25 cellular contexts compared by ENCODE assay signal in the genomic region with DNA sequence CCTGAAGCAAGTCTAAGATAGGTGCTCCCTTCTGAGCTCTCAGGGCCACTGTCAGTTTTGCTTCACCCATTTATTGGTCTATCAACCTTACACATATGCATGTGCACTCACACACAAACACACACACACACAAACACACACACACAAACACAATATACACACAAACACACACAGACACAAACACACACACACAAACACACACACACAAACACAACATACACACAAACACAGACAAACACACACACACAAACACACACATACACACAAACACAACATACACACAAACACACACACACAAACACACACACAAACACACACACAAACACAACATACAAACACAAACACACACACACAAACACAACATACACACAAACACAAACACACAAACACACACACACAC.
"Had no signal": no experiment of that assay in that cellular context is flagged by ENCODE, and none has a peak within 500 bp of the region (broad histone marks: within the 10 kb centered on the region; RNA-seq: fewer than 3 reads in every experiment).

No MANE protein-coding gene starts in this region.

- H3K4me1 Mint-ChIP-seq: activated naive CD8-positive, alpha-beta T cell treated with anti-CD3 and anti-CD28 coated beads, Interleukin-2, amount 50 U/mL, for 24 hours; central memory CD8-positive, alpha-beta T cell; T-helper 17 cell; WTC11 had no signal

- H3K4me1 ChIP-seq: ascending aorta, body of pancreas had no signal

- H3K4me3 ChIP-seq: ascending aorta, body of pancreas had no signal

- H3K27ac ChIP-seq: ascending aorta, body of pancreas had no signal

- H3K27me3 ChIP-seq: ascending aorta, body of pancreas had no signal

- H3K27me3 Mint-ChIP-seq: central memory CD8-positive, alpha-beta T cell had no signal

- DNase-seq: activated CD4-positive, alpha-beta T cell treated with anti-CD3 and anti-CD28 coated beads for 48 hours; activated CD4-positive, alpha-beta T cell treated with anti-CD3 and anti-CD28 coated beads, Interleukin-2, amount 50 U/mL, for 4 hours; activated CD4-positive, CD25-positive, alpha-beta regulatory T cell treated with anti-CD3 and anti-CD28 coated beads, Interleukin-2, amount 50 U/mL, for 72 hours; activated CD8-positive, alpha-beta memory T cell treated with anti-CD3 and anti-CD28 coated beads, Interleukin-2, amount 50 U/mL, for 48 hours; activated CD8-positive, alpha-beta T cell treated with anti-CD3 and anti-CD28 coated beads, Interleukin-2, amount 10 ng/mL, durations not matched to agents 7 days and 5 days; activated naive CD4-positive, alpha-beta T cell treated with Interleukin-2 at 50 U/mL for 16 hours; activated naive CD8-positive, alpha-beta T cell treated with anti-CD3 and anti-CD28 coated beads, Interleukin-2, amount 50 U/mL, for 24 hours; activated T-cell treated with anti-CD3 and anti-CD28 coated beads, Interleukin-2, amount 50 U/mL, for 1 hour; amniotic stem cell; body of pancreas; Karpas-422; NCI-H1105 treated with DMSO at 0.1 percent for 48 hours; NCI-H1436 treated with DMSO at 0.1 percent for 48 hours; NCI-H187; NCI-H2081; NCI-H510A treated with DMSO at 0.1 percent for 48 hours; PC-3; SIG-M5; T-helper 17 cell; T-helper 9 cell had no signal

- FAIRE-seq: RCC 7860 had no signal

- ATAC-seq: activated CD8-positive, alpha-beta T cell treated with anti-CD3 and anti-CD28 coated beads, Interleukin-2, amount 10 ng/mL, durations not matched to agents 7 days and 5 days; activated naive CD4-positive, alpha-beta T cell treated with anti-CD3 and anti-CD28 coated beads, Interleukin-2, amount 50 U/mL, for 72 hours; activated naive CD8-positive, alpha-beta T cell treated with anti-CD3 and anti-CD28 coated beads, Interleukin-2, amount 50 U/mL, for 24 hours; body of pancreas; PC-3; T-helper 17 cell; WTC11 had no signal

- H3K27ac Mint-ChIP-seq: activated CD8-positive, alpha-beta T cell treated with anti-CD3 and anti-CD28 coated beads, Interleukin-2, amount 10 ng/mL, durations not matched to agents 7 days and 5 days; activated naive CD4-positive, alpha-beta T cell treated with anti-CD3 and anti-CD28 coated beads, Interleukin-2, amount 50 U/mL, for 72 hours; activated naive CD8-positive, alpha-beta T cell treated with anti-CD3 and anti-CD28 coated beads, Interleukin-2, amount 50 U/mL, for 24 hours; T-helper 17 cell; WTC11 had no signal

- H3K9me3 ChIP-seq: ascending aorta, body of pancreas had no signal

- H3K36me3 ChIP-seq: ascending aorta had no signal

- H3K4me3 Mint-ChIP-seq: activated CD8-positive, alpha-beta T cell treated with anti-CD3 and anti-CD28 coated beads, Interleukin-2, amount 10 ng/mL, durations not matched to agents 7 days and 5 days; activated naive CD8-positive, alpha-beta T cell treated with anti-CD3 and anti-CD28 coated beads, Interleukin-2, amount 50 U/mL, for 24 hours; central memory CD8-positive, alpha-beta T cell; T-helper 17 cell; WTC11 had no signal
